In genomic region chr10:23069019-23069665, GRCh38 we compare ENCODE assay signal across 13 cellular contexts.
"Had no signal": no experiment of that assay in that cellular context is flagged by ENCODE, and none has a peak within 500 bp of the region (broad histone marks: within the 10 kb centered on the region; RNA-seq: fewer than 3 reads in every experiment).

No MANE protein-coding gene starts in this region.

- H3K4me3 ChIP-seq: gastroesophageal sphincter, left ventricle myocardium inferior, tibial artery, vagina had no signal

- H3K27me3 ChIP-seq: gastroesophageal sphincter, tibial artery, vagina had no signal

- DNase-seq: activated CD4-positive, alpha-beta T cell treated with anti-CD3 and anti-CD28 coated beads, Interleukin-2, amount 50 U/mL, for 4 hours; activated naive CD4-positive, alpha-beta T cell treated with anti-CD3 and anti-CD28 coated beads, Interleukin-2, amount 10 ng/mL, durations not matched to agents 7 days and 5 days; cerebellar nuclear complex; dermis blood vessel endothelial cell; left ventricle myocardium inferior; stimulated activated CD4-positive, alpha-beta T cell treated with anti-CD3 and anti-CD28 coated beads, Interleukin-12 subunit alpha, Interleukin-12 subunit beta, amount 100 ng/mL, for 4 hours; stimulated activated CD8-positive, alpha-beta memory T cell treated with anti-CD3 and anti-CD28 coated beads, Interleukin-4, amount 100 ng/mL, for 48 hours; tibial artery had no signal

- H3K4me3 Mint-ChIP-seq: activated naive CD4-positive, alpha-beta T cell treated with anti-CD3 and anti-CD28 coated beads, Interleukin-2, amount 10 ng/mL, durations not matched to agents 7 days and 5 days; memory B cell; natural killer cell treated with Interleukin-12 subunit alpha and Interleukin-12 subunit beta and Interleukin-15 and Interleukin-18, amount 100 ng/mL, for 72 hours; T-helper 2 cell treated with Interferon-gamma antibody and Interleukin-4, amounts not matched to agents 5 μg/mL and 100 μg/mL, for 36 hours had no signal

- H3K9me3 ChIP-seq: gastroesophageal sphincter, left ventricle myocardium inferior, tibial artery, vagina had no signal

- H3K4me1 Mint-ChIP-seq: activated naive CD4-positive, alpha-beta T cell treated with anti-CD3 and anti-CD28 coated beads, Interleukin-2, amount 10 ng/mL, durations not matched to agents 7 days and 5 days had no signal

- ATAC-seq: gastroesophageal sphincter had no signal

- H3K27ac ChIP-seq: gastroesophageal sphincter, left ventricle myocardium inferior, tibial artery, vagina had no signal

- H3K36me3 ChIP-seq: gastroesophageal sphincter, left ventricle myocardium inferior, tibial artery, vagina had no signal

- H3K36me3 Mint-ChIP-seq: activated naive CD4-positive, alpha-beta T cell treated with anti-CD3 and anti-CD28 coated beads, Interleukin-2, amount 10 ng/mL, durations not matched to agents 7 days and 5 days; memory B cell; natural killer cell treated with Interleukin-12 subunit alpha and Interleukin-12 subunit beta and Interleukin-15 and Interleukin-18, amount 100 ng/mL, for 72 hours had no signal

- H3K9me3 Mint-ChIP-seq: activated naive CD4-positive, alpha-beta T cell treated with anti-CD3 and anti-CD28 coated beads, Interleukin-2, amount 10 ng/mL, durations not matched to agents 7 days and 5 days; memory B cell; natural killer cell treated with Interleukin-12 subunit alpha and Interleukin-12 subunit beta and Interleukin-15 and Interleukin-18, amount 100 ng/mL, for 72 hours; T-helper 2 cell treated with Interferon-gamma antibody and Interleukin-4, amounts not matched to agents 5 μg/mL and 100 μg/mL, for 36 hours had no signal

- H3K27ac Mint-ChIP-seq: activated naive CD4-positive, alpha-beta T cell treated with anti-CD3 and anti-CD28 coated beads, Interleukin-2, amount 10 ng/mL, durations not matched to agents 7 days and 5 days; memory B cell; natural killer cell treated with Interleukin-12 subunit alpha and Interleukin-12 subunit beta and Interleukin-15 and Interleukin-18, amount 100 ng/mL, for 72 hours; T-helper 2 cell treated with Interferon-gamma antibody and Interleukin-4, amounts not matched to agents 5 μg/mL and 100 μg/mL, for 36 hours had no signal
